ENCODE assay signal across 16 cellular contexts in the genomic region with DNA sequence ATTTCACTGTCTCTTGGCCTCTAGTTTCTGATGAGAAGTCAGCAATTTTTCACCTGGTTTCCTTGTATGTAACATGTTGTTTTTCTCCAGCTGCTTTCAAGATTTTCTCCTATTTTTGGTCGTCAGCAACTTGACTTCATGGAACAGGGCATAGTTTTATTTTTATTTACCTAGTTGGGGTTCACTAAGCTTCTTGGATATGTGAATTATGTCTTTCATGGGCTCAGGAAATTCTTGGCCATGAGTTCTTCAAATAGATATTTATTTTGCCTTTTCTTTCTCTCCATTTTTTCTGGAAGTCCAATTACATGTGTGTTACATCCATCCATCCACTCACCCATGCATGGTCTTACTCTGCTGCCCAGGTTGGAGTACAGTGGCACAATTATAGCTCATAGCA. TPM values are rescaled to one million over a fixed set of nuclear protein-coding genes. Genes with fewer than 3 reads are reported as not detected.
DNase-seq lines count a peak whose midpoint lies in the region; ATAC-seq, FAIRE-seq and TF ChIP-seq lines count a peak whose summit lies in the region.
"Had no signal": no experiment of that assay in that cellular context is flagged by ENCODE, and none has a peak within 500 bp of the region (broad histone marks: within the 10 kb centered on the region; RNA-seq: fewer than 3 reads in every experiment).

No MANE protein-coding gene starts in this region.

- H3K36me3 Mint-ChIP-seq in activated naive CD8-positive, alpha-beta T cell treated with anti-CD3 and anti-CD28 coated beads for 36 hours: peaks cover 9% of the 10 kb centered on the region
- H3K36me3 Mint-ChIP-seq in activated naive CD8-positive, alpha-beta T cell treated with anti-CD3 and anti-CD28 coated beads, Interleukin-2, amount 50 U/mL, for 24 hours (ENCODE audit: low read depth): peaks cover 40% of the 10 kb centered on the region
- peaks cover 44% of the 10 kb centered on the region for H3K36me3 Mint-ChIP-seq in nephron progenitor cell (ENCODE audit: low read depth)
- peaks cover 2 to 34% (median 19%) of the 10 kb centered on the region in 3 donors for H3K36me3 Mint-ChIP-seq in immature natural killer cell

- TF ChIP-seq CTCF in RWPE1 (conservative IDR thresholded peaks at IDR 0.05; ENCODE audit: low read depth): no peak
- no peak for TF ChIP-seq CTCF in nephron progenitor cell (IDR thresholded peaks at IDR 0.05)

- peak overlapping the region; percentile 73 for H3K27ac ChIP-seq in RWPE1
- H3K27ac ChIP-seq: BLaER1 had no signal

- no peak overlapping the region for H3K4me3 Mint-ChIP-seq in activated naive CD8-positive, alpha-beta T cell treated with anti-CD3 and anti-CD28 coated beads for 36 hours
- no peak overlapping the region for H3K4me3 Mint-ChIP-seq in activated naive CD8-positive, alpha-beta T cell treated with anti-CD3 and anti-CD28 coated beads, Interleukin-2, amount 50 U/mL, for 24 hours
- H3K4me3 Mint-ChIP-seq in nephron progenitor cell (no peak overlapping the region), immature natural killer cell (no peak overlapping the region)
- H3K4me3 Mint-ChIP-seq: CD14-positive monocyte, H9 had no signal

- DNase-seq in activated naive CD8-positive, alpha-beta T cell treated with anti-CD3 and anti-CD28 coated beads for 36 hours: no peak
- DNase-seq in activated naive CD8-positive, alpha-beta T cell treated with anti-CD3 and anti-CD28 coated beads, Interleukin-2, amount 50 U/mL, for 24 hours: no peak
- DNase-seq in RWPE1 (ENCODE audit: low spot score) (no peak), nephron progenitor cell (no peak), immature natural killer cell (no peak), retina (no peak), urothelium cell line (ENCODE audit: low spot score) (no peak)
- DNase-seq: 8988T; CD4-positive, alpha-beta memory T cell; DMS153; DMS79; GDM1; H9 had no signal

- CTCF ChIA-PET in RWPE1 (lab: Yijun Ruan, JAX): no interaction called here

- POLR2A ChIA-PET in RWPE1 (lab: Yijun Ruan, JAX; ENCODE audit: low non-redundant PET): no interaction called here

- peaks cover 7% of the 10 kb centered on the region for H3K4me1 Mint-ChIP-seq in activated naive CD8-positive, alpha-beta T cell treated with anti-CD3 and anti-CD28 coated beads for 36 hours
- peaks cover 3% of the 10 kb centered on the region for H3K4me1 Mint-ChIP-seq in activated naive CD8-positive, alpha-beta T cell treated with anti-CD3 and anti-CD28 coated beads, Interleukin-2, amount 50 U/mL, for 24 hours
- peaks cover 3% of the 10 kb centered on the region for H3K4me1 Mint-ChIP-seq in nephron progenitor cell
- peaks cover 4 to 11% of the 10 kb centered on the region in 2 donors for H3K4me1 Mint-ChIP-seq in immature natural killer cell

- no peaks in the 10 kb centered on the region for H3K27me3 Mint-ChIP-seq in activated naive CD8-positive, alpha-beta T cell treated with anti-CD3 and anti-CD28 coated beads for 36 hours
- H3K27me3 Mint-ChIP-seq in activated naive CD8-positive, alpha-beta T cell treated with anti-CD3 and anti-CD28 coated beads, Interleukin-2, amount 50 U/mL, for 24 hours: no peaks in the 10 kb centered on the region
- H3K27me3 Mint-ChIP-seq in nephron progenitor cell (ENCODE audit: low read depth, poor library complexity) (peaks cover 3% of the 10 kb centered on the region), immature natural killer cell (ENCODE audit: low read depth in 3 of 3) (peaks cover 0 to 1% (median 1%) of the 10 kb centered on the region in 3 donors)
- H3K27me3 Mint-ChIP-seq: CD4-positive, alpha-beta memory T cell had no signal

- no peak for ATAC-seq in activated naive CD8-positive, alpha-beta T cell treated with anti-CD3 and anti-CD28 coated beads, Interleukin-2, amount 50 U/mL, for 24 hours

- H3K27ac Mint-ChIP-seq in activated naive CD8-positive, alpha-beta T cell treated with anti-CD3 and anti-CD28 coated beads for 36 hours: peak overlapping the region; percentile 21
- no peak overlapping the region for H3K27ac Mint-ChIP-seq in activated naive CD8-positive, alpha-beta T cell treated with anti-CD3 and anti-CD28 coated beads, Interleukin-2, amount 50 U/mL, for 24 hours
- H3K27ac Mint-ChIP-seq in nephron progenitor cell (peak overlapping the region; percentile 12), immature natural killer cell (peak overlapping the region in 1 of 6 donors; percentile 13)
- H3K27ac Mint-ChIP-seq: CD4-positive, alpha-beta memory T cell had no signal

- no peak for FAIRE-seq in urothelium cell line (lab: Jason Lieb, UNC)
- FAIRE-seq: H1 had no signal

- H3K9me3 Mint-ChIP-seq in activated naive CD8-positive, alpha-beta T cell treated with anti-CD3 and anti-CD28 coated beads for 36 hours: no peaks in the 10 kb centered on the region
- no peaks in the 10 kb centered on the region for H3K9me3 Mint-ChIP-seq in activated naive CD8-positive, alpha-beta T cell treated with anti-CD3 and anti-CD28 coated beads, Interleukin-2, amount 50 U/mL, for 24 hours
- no peaks in the 10 kb centered on the region for H3K9me3 Mint-ChIP-seq in nephron progenitor cell
- H3K9me3 Mint-ChIP-seq in immature natural killer cell: no peaks in the 10 kb centered on the region
- H3K9me3 Mint-ChIP-seq: H9 had no signal

RNA-seq across cellular contexts. Expression of a gene that starts 13.7 kb away (rescaled TPM):
- 100 to 1,000 TPM; 144 to 171 TPM for total RNA-seq in activated naive CD8-positive, alpha-beta T cell treated with anti-CD3 and anti-CD28 coated beads for 36 hours
- polyA plus RNA-seq in immature natural killer cell: 100 to 1,000 TPM; 142 to 299 (median 173) TPM

RNA-seq across cellular contexts. Expression of a gene that starts 28.4 kb away (rescaled TPM):
- total RNA-seq in activated naive CD8-positive, alpha-beta T cell treated with anti-CD3 and anti-CD28 coated beads for 36 hours: 10 to 100 TPM; 24.3 to 26.8 TPM
- 10 to 100 TPM; 21.1 to 53.4 (median 26.3) TPM for polyA plus RNA-seq in immature natural killer cell

RNA-seq across cellular contexts. Expression of a gene that starts 59.7 kb away (rescaled TPM):
- total RNA-seq in activated naive CD8-positive, alpha-beta T cell treated with anti-CD3 and anti-CD28 coated beads for 36 hours: not detected
- not detected for polyA plus RNA-seq in immature natural killer cell
- total RNA-seq: CD4-positive, alpha-beta memory T cell had no signal
- polyA plus RNA-seq: CD14-positive monocyte; CD4-positive, alpha-beta memory T cell had no signal
